In the genomic region with DNA sequence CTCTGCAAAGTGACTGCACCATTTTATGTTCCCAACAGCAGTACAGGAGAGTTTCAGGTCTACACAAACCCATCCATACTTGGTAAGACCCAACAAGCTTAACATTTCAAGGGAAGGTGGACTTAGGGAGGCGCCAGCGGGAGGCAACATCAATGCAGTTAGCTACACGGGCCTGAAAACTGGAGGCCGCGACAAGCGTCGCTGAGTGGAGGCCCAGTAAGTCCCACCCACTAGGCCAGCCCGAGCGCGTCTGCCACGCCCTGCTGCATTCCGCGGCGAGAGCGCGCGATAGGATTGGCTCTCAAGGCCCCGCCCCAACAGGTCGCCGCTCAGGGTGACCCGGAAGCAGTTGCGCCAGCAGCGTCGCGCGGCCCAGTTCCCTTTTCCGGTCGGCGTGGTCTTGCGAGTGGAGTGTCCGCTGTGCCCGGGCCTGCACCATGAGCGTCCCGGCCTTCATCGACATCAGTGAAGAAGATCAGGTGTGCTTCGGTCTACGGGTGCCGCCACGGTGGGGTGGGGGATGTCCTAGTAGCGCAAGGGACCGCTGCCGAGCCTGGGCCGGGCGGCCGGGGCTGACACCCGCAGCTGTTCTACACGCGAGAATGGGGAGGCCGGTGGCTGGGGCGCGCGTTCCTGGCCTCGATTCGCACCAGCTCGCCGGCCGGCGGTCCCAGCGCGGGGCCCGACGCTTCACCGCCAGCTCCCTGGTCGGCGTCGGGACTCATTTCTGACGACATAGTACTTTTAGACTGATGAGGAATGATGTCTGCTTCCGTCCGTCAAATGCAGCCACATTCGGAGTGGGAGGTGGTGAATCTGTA, we compare ENCODE assay signal across 8 cellular contexts. TPM values are rescaled to one million over a fixed set of nuclear protein-coding genes. Genes with fewer than 3 reads are reported as not detected.
DNase-seq lines count a peak whose midpoint lies in the region; ATAC-seq and TF ChIP-seq lines count a peak whose summit lies in the region.

A gene (plus strand): TSS at position 381 of the 821 bp plus-strand sequence. CDS start 57 bp downstream, at position 438.

- peaks cover 42% of the 10 kb centered on the region for H3K4me1 Mint-ChIP-seq in activated T-cell treated with anti-CD3 and anti-CD28 coated beads, Interleukin-2, amount 50 U/mL, for 24 hours (ENCODE audit: low read depth)

- ATAC-seq in GM21717 (IDR thresholded peaks at IDR 0.05; ENCODE audit: unreplicated experiment), result peak; percentile 98

- H3K36me3 ChIP-seq in esophagus (ENCODE audit: control insufficient read depth in 2 of 2, insufficient read depth in 2 of 2, low read length in 1 of 2), result no peaks in the 10 kb centered on the region
- H3K36me3 ChIP-seq in muscle layer of colon (ENCODE audit: insufficient read depth, low read length), result peaks cover 3% of the 10 kb centered on the region

- H3K4me1 ChIP-seq in esophagus (ENCODE audit: control insufficient read depth in 2 of 2, insufficient read depth in 2 of 2, low read length in 1 of 2) (peaks cover 0 to 3% of the 10 kb centered on the region in 2 donors), muscle layer of colon (ENCODE audit: insufficient read depth, low read length) (peaks cover 16% of the 10 kb centered on the region)

- H3K9me3 Mint-ChIP-seq in activated T-cell treated with anti-CD3 and anti-CD28 coated beads, Interleukin-2, amount 50 U/mL, for 24 hours, result no peaks in the 10 kb centered on the region

- H3K9ac ChIP-seq in muscle layer of colon (ENCODE audit: low read length), result peak within 1 kb of the TSS; percentile 9

- H3K9me3 ChIP-seq in esophagus (ENCODE audit: control insufficient read depth in 2 of 2, insufficient read depth in 1 of 2, low read depth in 1 of 2, low read length in 1 of 2), result no peaks in the 10 kb centered on the region
- H3K9me3 ChIP-seq in muscle layer of colon (ENCODE audit: low read length), result no peaks in the 10 kb centered on the region

- WGBS in esophagus, 2 donors, result 0 to 1% methylated on average over 66 to 70 of the region's 70 CpGs

- in situ Hi-C loops in KBM-7 (cut with MboI; ENCODE audit: low pct_unique_long_range_greater_than_20kb, low sequenced_read_pairs), result no loop called here

- peaks cover 47% of the 10 kb centered on the region for H3K36me3 Mint-ChIP-seq in activated T-cell treated with anti-CD3 and anti-CD28 coated beads, Interleukin-2, amount 50 U/mL, for 24 hours (ENCODE audit: low read depth)

- H3K4me3 ChIP-seq in esophagus (ENCODE audit: low read depth in 1 of 2, low read length in 2 of 2) (peak within 1 kb of the TSS; percentile 69 to 97), muscle layer of colon (ENCODE audit: low read depth in 1 of 2, low read length in 2 of 2) (peak within 1 kb of the TSS; percentile 91 to 99)

- H3K27ac Mint-ChIP-seq in activated T-cell treated with anti-CD3 and anti-CD28 coated beads, Interleukin-2, amount 50 U/mL, for 24 hours, result peak within 1 kb of the TSS; percentile 99

- H3K27me3 Mint-ChIP-seq in activated T-cell treated with anti-CD3 and anti-CD28 coated beads, Interleukin-2, amount 50 U/mL, for 24 hours, result no peaks in the 10 kb centered on the region

- peak; percentile 95 for DNase-seq in DMS153 treated with DMSO at 0.1 percent for 48 hours (lab: John Stamatoyannopoulos, UW; ENCODE audit: unreplicated experiment)
- DNase-seq in KBM-7, result peak; percentile 98
- peak; percentile 96 for DNase-seq in activated T-cell treated with anti-CD3 and anti-CD28 coated beads, Interleukin-2, amount 50 U/mL, for 24 hours
- DNase-seq in stimulated activated CD8-positive, alpha-beta memory T cell treated with anti-CD3 and anti-CD28 coated beads, Interleukin-7, amount 100 ng/mL, for 24 hours (ENCODE audit: low read depth), result peak; percentile 89

- H3K4me3 Mint-ChIP-seq in activated T-cell treated with anti-CD3 and anti-CD28 coated beads, Interleukin-2, amount 50 U/mL, for 24 hours, result peak within 1 kb of the TSS; percentile 97

- H3K27ac ChIP-seq in esophagus (ENCODE audit: low read depth in 2 of 2, low read length in 1 of 2) (peak within 1 kb of the TSS; percentile 92 to 93), muscle layer of colon (ENCODE audit: low read depth, low read length) (peak within 1 kb of the TSS; percentile 91)

- no peaks in the 10 kb centered on the region for H3K27me3 ChIP-seq in esophagus (ENCODE audit: control insufficient read depth in 1 of 2, insufficient read depth in 2 of 2, low read length in 2 of 2)
- H3K27me3 ChIP-seq in muscle layer of colon (ENCODE audit: control insufficient read depth in 1 of 2, insufficient read depth in 2 of 2, low read length in 2 of 2), result no peaks in the 10 kb centered on the region

TF ChIP-seq in PFSK-1, 5 proteins besides CTCF, POLR2A, EP300 and RAD21:
- peak; percentile 97 for TF ChIP-seq TAF1 (IDR thresholded peaks at IDR 0.05; ENCODE audit: borderline replicate concordance, insufficient read depth, low read length)
- peak; percentile 96 for TF ChIP-seq POLR2AphosphoS5 (IDR thresholded peaks at IDR 0.05; ENCODE audit: low read depth, low read length)
- peak; percentile 94 for TF ChIP-seq FOXP2 (optimal IDR thresholded peaks at IDR 0.05; ENCODE audit: borderline replicate concordance, extremely low read depth, extremely low read length, insufficient read depth)
- peak; percentile 74; the same call in 1 of the 2 replicates for TF ChIP-seq SIN3A (IDR thresholded peaks at IDR 0.05; ENCODE audit: borderline replicate concordance, insufficient read depth, low read length)
- TF ChIP-seq, protein P1, sequence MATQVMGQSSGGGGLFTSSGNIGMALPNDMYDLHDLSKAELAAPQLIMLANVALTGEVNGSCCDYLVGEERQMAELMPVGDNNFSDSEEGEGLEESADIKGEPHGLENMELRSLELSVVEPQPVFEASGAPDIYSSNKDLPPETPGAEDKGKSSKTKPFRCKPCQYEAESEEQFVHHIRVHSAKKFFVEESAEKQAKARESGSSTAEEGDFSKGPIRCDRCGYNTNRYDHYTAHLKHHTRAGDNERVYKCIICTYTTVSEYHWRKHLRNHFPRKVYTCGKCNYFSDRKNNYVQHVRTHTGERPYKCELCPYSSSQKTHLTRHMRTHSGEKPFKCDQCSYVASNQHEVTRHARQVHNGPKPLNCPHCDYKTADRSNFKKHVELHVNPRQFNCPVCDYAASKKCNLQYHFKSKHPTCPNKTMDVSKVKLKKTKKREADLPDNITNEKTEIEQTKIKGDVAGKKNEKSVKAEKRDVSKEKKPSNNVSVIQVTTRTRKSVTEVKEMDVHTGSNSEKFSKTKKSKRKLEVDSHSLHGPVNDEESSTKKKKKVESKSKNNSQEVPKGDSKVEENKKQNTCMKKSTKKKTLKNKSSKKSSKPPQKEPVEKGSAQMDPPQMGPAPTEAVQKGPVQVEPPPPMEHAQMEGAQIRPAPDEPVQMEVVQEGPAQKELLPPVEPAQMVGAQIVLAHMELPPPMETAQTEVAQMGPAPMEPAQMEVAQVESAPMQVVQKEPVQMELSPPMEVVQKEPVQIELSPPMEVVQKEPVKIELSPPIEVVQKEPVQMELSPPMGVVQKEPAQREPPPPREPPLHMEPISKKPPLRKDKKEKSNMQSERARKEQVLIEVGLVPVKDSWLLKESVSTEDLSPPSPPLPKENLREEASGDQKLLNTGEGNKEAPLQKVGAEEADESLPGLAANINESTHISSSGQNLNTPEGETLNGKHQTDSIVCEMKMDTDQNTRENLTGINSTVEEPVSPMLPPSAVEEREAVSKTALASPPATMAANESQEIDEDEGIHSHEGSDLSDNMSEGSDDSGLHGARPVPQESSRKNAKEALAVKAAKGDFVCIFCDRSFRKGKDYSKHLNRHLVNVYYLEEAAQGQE (IDR thresholded peaks at IDR 0.05; ENCODE audit: insufficient read depth in 1 of 2, low read depth in 2 of 2, low read length in 2 of 2), result peak in 1 of 2 experiments; percentile 74; a peak in 2 of 4 replicates

RNA-seq across cellular contexts. Expression of the gene that starts here (rescaled TPM):
- 545 TPM for polyA plus RNA-seq in PFSK-1 (2012; ENCODE audit: insufficient read length, low read depth)
- 100 to 1,000 TPM; 142 to 283 TPM for polyA plus RNA-seq in esophagus

Comparison
In these comparisons a context has a peak if more than half of its experiments do, and no peak if none do; other contexts are left out.
1. Peak in every context shown above with its lines: DNase-seq, ATAC-seq, H3K4me3 ChIP-seq and H3K27ac ChIP-seq.